In the genomic region with DNA sequence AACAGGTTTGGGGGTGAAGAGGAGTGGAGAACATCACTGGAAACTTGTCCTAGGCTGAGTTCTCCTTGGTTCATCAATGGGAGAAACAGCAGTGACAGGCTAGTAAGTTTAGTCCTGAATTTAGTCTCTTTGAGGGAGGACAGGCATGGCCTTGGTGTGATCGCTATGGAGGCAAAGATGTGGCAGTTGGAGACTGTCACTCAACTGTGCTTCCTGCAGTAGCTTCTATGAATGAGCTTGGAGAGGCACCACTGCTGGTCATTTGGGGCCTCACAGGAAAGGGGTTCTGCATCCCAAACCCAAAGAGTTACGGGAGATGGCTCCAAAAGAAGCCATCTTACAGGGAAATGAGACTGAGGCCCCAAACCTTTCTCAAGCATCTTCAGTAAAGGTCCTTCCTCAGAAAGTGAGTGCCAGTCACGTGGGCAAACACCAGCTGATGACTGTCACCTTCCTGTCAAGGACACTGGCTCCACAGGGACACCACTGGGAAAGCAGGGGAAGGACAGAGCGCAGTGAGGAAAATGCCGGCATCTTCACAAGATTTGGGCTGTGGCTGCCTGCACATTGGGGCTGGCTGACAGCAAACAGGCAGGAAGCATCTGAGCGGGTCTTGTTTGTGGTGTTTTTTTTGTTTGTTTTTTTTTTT, we compare ENCODE assay signal across 1 cellular context.
TF ChIP-seq lines count a peak whose summit lies in the region.

No MANE protein-coding gene starts in this region.

TF ChIP-seq in HCT116, 20 proteins besides CTCF, POLR2A, EP300 and RAD21 (continued from another document):
- TF ChIP-seq, protein P1, sequence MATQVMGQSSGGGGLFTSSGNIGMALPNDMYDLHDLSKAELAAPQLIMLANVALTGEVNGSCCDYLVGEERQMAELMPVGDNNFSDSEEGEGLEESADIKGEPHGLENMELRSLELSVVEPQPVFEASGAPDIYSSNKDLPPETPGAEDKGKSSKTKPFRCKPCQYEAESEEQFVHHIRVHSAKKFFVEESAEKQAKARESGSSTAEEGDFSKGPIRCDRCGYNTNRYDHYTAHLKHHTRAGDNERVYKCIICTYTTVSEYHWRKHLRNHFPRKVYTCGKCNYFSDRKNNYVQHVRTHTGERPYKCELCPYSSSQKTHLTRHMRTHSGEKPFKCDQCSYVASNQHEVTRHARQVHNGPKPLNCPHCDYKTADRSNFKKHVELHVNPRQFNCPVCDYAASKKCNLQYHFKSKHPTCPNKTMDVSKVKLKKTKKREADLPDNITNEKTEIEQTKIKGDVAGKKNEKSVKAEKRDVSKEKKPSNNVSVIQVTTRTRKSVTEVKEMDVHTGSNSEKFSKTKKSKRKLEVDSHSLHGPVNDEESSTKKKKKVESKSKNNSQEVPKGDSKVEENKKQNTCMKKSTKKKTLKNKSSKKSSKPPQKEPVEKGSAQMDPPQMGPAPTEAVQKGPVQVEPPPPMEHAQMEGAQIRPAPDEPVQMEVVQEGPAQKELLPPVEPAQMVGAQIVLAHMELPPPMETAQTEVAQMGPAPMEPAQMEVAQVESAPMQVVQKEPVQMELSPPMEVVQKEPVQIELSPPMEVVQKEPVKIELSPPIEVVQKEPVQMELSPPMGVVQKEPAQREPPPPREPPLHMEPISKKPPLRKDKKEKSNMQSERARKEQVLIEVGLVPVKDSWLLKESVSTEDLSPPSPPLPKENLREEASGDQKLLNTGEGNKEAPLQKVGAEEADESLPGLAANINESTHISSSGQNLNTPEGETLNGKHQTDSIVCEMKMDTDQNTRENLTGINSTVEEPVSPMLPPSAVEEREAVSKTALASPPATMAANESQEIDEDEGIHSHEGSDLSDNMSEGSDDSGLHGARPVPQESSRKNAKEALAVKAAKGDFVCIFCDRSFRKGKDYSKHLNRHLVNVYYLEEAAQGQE (IDR thresholded peaks at IDR 0.05; ENCODE audit: low read depth), result no peak
- no peak for TF ChIP-seq SP1 (IDR thresholded peaks at IDR 0.05; ENCODE audit: low read depth)
